In genomic region chr3:98029083-98029482, GRCh38 we compare ENCODE assay signal across 1 cellular context.
TF ChIP-seq lines count a peak whose summit lies in the region.

No MANE protein-coding gene starts in this region.

TF ChIP-seq in H1, 55 proteins besides CTCF, POLR2A, EP300 and RAD21:
- TF ChIP-seq EZH2 (IDR thresholded peaks at IDR 0.05; ENCODE audit: low read depth, low read length, severe bottlenecking) (no peak), CREB1 (IDR thresholded peaks at IDR 0.05) (no peak), CHD2 (IDR thresholded peaks at IDR 0.05; ENCODE audit: low read length) (no peak), TBP (IDR thresholded peaks at IDR 0.05; ENCODE audit: low read depth, low read length) (no peak), JUN (IDR thresholded peaks at IDR 0.05; ENCODE audit: low read depth, low read length) (no peak), KDM1A (IDR thresholded peaks at IDR 0.05; ENCODE audit: borderline replicate concordance, low read length) (no peak), RFX5 (IDR thresholded peaks at IDR 0.05; ENCODE audit: borderline replicate concordance, low read depth, low read length) (no peak), JUND (IDR thresholded peaks at IDR 0.05; ENCODE audit: low read length) (no peak)
TF ChIP-seq in H1: peak in this region for 0.
